In the genomic region with DNA sequence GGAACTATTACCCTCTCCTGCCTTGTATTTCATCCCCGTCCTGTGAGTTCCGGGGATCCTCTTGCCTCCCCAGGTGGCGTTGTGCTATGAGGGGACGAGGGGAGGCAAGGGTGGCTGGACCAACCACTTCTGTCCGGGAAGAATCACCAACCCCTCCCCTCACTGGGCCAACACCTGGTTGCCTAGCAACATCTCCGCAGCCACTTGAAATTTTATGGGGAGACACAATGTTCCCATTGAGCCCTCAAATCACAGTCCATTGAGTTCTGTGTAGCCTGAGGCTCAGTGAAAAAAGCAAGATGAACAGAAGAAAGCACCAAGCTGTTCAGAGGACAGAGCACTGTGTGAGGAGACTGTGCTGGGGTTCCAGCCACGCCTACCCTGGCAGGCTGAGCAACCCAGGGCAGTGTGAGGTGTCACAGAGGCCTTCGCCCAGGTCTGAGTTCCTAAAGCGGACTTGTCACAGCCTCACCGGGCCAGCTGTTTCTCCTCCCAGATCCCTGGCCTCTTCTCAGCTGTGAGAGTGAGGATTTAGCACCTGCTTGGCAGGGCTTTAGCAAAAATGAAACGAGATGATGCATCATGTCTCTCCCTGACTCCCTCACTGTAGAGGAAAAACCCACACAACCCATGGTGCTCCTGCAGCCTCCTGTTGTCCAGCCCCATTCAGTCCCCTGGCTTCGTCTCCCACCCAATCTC, we compare ENCODE assay signal across 21 cellular contexts.
A peak's percentile ranks its signal among the peaks of the same experiment; 100 is the strongest.
DNase-seq lines count a peak whose midpoint lies in the region; ATAC-seq, FAIRE-seq and TF ChIP-seq lines count a peak whose summit lies in the region.
"Had no signal": no experiment of that assay in that cellular context is flagged by ENCODE, and none has a peak within 500 bp of the region (broad histone marks: within the 10 kb centered on the region; RNA-seq: fewer than 3 reads in every experiment).

No MANE protein-coding gene starts in this region.

- H3K27me3 ChIP-seq in H7 (ENCODE audit: control insufficient read depth, insufficient read depth, low read length) (no peaks in the 10 kb centered on the region), H1 (replicated peaks in 1 of 4; ENCODE audit: control insufficient read depth in 3 of 4, extremely low read depth in 1 of 4, insufficient read depth in 3 of 4, low read length in 3 of 4) (no peaks in the 10 kb centered on the region), gastrocnemius medialis (no peaks in the 10 kb centered on the region), colonic mucosa (no peaks in the 10 kb centered on the region)

- H3K36me3 ChIP-seq in H7 (replicated peaks; ENCODE audit: control insufficient read depth, insufficient read depth, low read length) = no peaks in the 10 kb centered on the region
- H3K36me3 ChIP-seq in H1 (ENCODE audit: control insufficient read depth in 2 of 4, insufficient read depth in 4 of 4, low read length in 3 of 4) = no peaks in the 10 kb centered on the region
- H3K36me3 ChIP-seq in gastrocnemius medialis = no peaks in the 10 kb centered on the region
- H3K36me3 ChIP-seq in colonic mucosa = no peaks in the 10 kb centered on the region

- intact Hi-C loops in gastrocnemius medialis (cut with DNase I; ENCODE audit: low total_unique reads) = no loop called here
- intact Hi-C loops in colonic mucosa (cut with DNase I) = no loop called here

- no peak overlapping the region for H2AFZ ChIP-seq in H1 (ENCODE audit: low read length)

- POLR2A ChIA-PET in H1 (lab: Charles Lee; ENCODE audit: partially characterized antibody) = no interaction called here

- H4K20me1 ChIP-seq in H1 (replicated peaks in 1 of 2; ENCODE audit: control insufficient read depth in 1 of 2, insufficient read depth in 2 of 2, low read length in 2 of 2) = no peaks in the 10 kb centered on the region

- no peaks in the 10 kb centered on the region for H3K23me2 ChIP-seq in H1 (ENCODE audit: low read depth, low read length)

- WGBS in H1 (ENCODE audit: extremely low coverage in 1 of 2, insufficient coverage in 1 of 2, insufficient read length in 1 of 2, insufficient replicate concordance in 2 of 2, low coverage in 1 of 2, low lambda C conversion rate in 2 of 2, missing lambda C conversion rate in 1 of 2), 2 experiments = 80% methylated on average over 12 of the region's 12 CpGs; no CpG with 5 or more reads in 1 of the 2 experiments

- H2BK12ac ChIP-seq in H1 (ENCODE audit: low read depth, low read length) = no peak overlapping the region

- CTCF ChIA-PET in H1 (lab: Charles Lee; ENCODE audit: partially characterized antibody) = no interaction called here

- DNase-seq in DMS79 (lab: John Stamatoyannopoulos, UW) = peak; percentile 32
- DNase-seq in H7 = peak; percentile 47
- no peak for DNase-seq in H1 (ENCODE audit: low read depth in 1 of 2, low spot score in 2 of 2)
- peak; percentile 57 to 70 for DNase-seq in gastrocnemius medialis
- no peak for DNase-seq in inferior parietal cortex (ENCODE audit: extremely low spot score)
- no peak for DNase-seq in amygdala (lab: John Stamatoyannopoulos, UW)
- no peak for DNase-seq in colonic mucosa
- DNase-seq: ACHN; DMS 273 treated with DMSO at 0.1 percent for 48 hours; EL; GOT3; NCI-H1105; NCI-H2171 treated with DMSO at 0.1 percent for 48 hours; NCI-H446; NCI-H526 treated with DMSO at 0.1 percent for 48 hours; NK-92 treated with Interleukin-12 subunit alpha and Interleukin-12 subunit beta, amount 100 ng/mL, for 24 hours; SW 1271 had no signal

- H4K5ac ChIP-seq in H1 (ENCODE audit: insufficient read length, low read depth, low read length) = no peak overlapping the region

- no peak overlapping the region for H3K9ac ChIP-seq in H1 (replicated peaks in 1 of 4; ENCODE audit: extremely low read depth in 1 of 4, low read depth in 3 of 4, low read length in 3 of 4)
- no peak overlapping the region for H3K9ac ChIP-seq in colonic mucosa (ENCODE audit: low read depth in 2 of 2, low read length in 2 of 2)

- H3K4ac ChIP-seq in H1 (replicated peaks; ENCODE audit: insufficient read length, low read depth, low read length) = no peak overlapping the region

- no peak overlapping the region for H4K8ac ChIP-seq in H1 (ENCODE audit: extremely low read depth, insufficient read depth, low read length)

- TF ChIP-seq CTCF in H1 (IDR thresholded peaks at IDR 0.05; ENCODE audit: control extremely low read depth in 1 of 3, insufficient read depth in 1 of 3, low read depth in 1 of 3, low read length in 3 of 3) (no peak), gastrocnemius medialis (IDR thresholded peaks at IDR 0.05 in 4 of 5, conservative IDR thresholded peaks at IDR 0.05 in 1 of 5) (no peak), colonic mucosa (IDR thresholded peaks at IDR 0.05) (no peak)

- H4K91ac ChIP-seq in H1 (replicated peaks; ENCODE audit: insufficient read length, low read length) = no peak overlapping the region

- no peak for TF ChIP-seq EP300 in H1 (IDR thresholded peaks at IDR 0.05; ENCODE audit: borderline replicate concordance in 1 of 2, low read depth in 2 of 2, low read length in 2 of 2)

- H3K4me2 ChIP-seq in H1 (ENCODE audit: insufficient read depth in 1 of 2, low read depth in 2 of 2, low read length in 2 of 2) = no peak overlapping the region

- H3K4me1 ChIP-seq in H1 (replicated peaks in 1 of 4; ENCODE audit: control insufficient read depth in 3 of 4, insufficient read depth in 4 of 4, low read length in 3 of 4) (no peaks in the 10 kb centered on the region), gastrocnemius medialis (peaks cover 25 to 46% of the 10 kb centered on the region in 2 donors), colonic mucosa (no peaks in the 10 kb centered on the region)

- no peak overlapping the region for H2BK20ac ChIP-seq in H1 (ENCODE audit: low read length)

- no peak overlapping the region for H2BK5ac ChIP-seq in H1 (ENCODE audit: low read depth, low read length)

- H2BK15ac ChIP-seq in H1 (ENCODE audit: low read length) = 0 out of 2 replicates have a peak overlapping the region, but pooled peaks have one; percentile 25

- TF ChIP-seq POLR2A in H1 (IDR thresholded peaks at IDR 0.05; ENCODE audit: control extremely low read depth in 1 of 2, low read depth in 2 of 2, low read length in 2 of 2) (no peak), gastrocnemius medialis (IDR thresholded peaks at IDR 0.05) (no peak)

- TF ChIP-seq RAD21 in H1 (IDR thresholded peaks at IDR 0.05 in 1 of 2, conservative IDR thresholded peaks at IDR 0.05 in 1 of 2; ENCODE audit: low read depth in 2 of 2, low read length in 2 of 2) = no peak

- ATAC-seq in gastrocnemius medialis = peak; percentile 65 to 80
- ATAC-seq: GM12878, Right ventricle myocardium inferior had no signal

- no peak overlapping the region for H3K23ac ChIP-seq in H1 (ENCODE audit: insufficient read length)

- H2BK120ac ChIP-seq in H1 (replicated peaks; ENCODE audit: low read depth, low read length) = no peak overlapping the region

- H3K79me1 ChIP-seq in H1 (ENCODE audit: low read depth, low read length) = no peaks in the 10 kb centered on the region

- H3K9me3 ChIP-seq in H1 (ENCODE audit: insufficient read depth in 2 of 2, low read depth in 1 of 2, low read length in 1 of 2) = no peaks in the 10 kb centered on the region
- no peaks in the 10 kb centered on the region for H3K9me3 ChIP-seq in gastrocnemius medialis
- H3K9me3 ChIP-seq in colonic mucosa = no peaks in the 10 kb centered on the region

- H3K79me2 ChIP-seq in H1 (ENCODE audit: control insufficient read depth in 1 of 2, insufficient read depth in 2 of 2, low read length in 2 of 2) = no peaks in the 10 kb centered on the region

- H3K27ac ChIP-seq in H1 (ENCODE audit: low read depth, low read length) (no peak overlapping the region), gastrocnemius medialis (peak overlapping the region; percentile 62 to 78 (median 66)), colonic mucosa (no peak overlapping the region)

- no peak overlapping the region for H3K56ac ChIP-seq in H1 (replicated peaks; ENCODE audit: insufficient read length, low read depth, low read length)

- in situ Hi-C loops in gastrocnemius medialis (cut with MboI; ENCODE audit: low sequenced_read_pairs in 4 of 4) = no loop called here

- H3K18ac ChIP-seq in H1 (ENCODE audit: extremely low read depth, low read length) = no peak overlapping the region

- no peak overlapping the region for H3K14ac ChIP-seq in H1 (ENCODE audit: insufficient read length)

- no peak overlapping the region for H2AK5ac ChIP-seq in H1 (ENCODE audit: low read depth, low read length)

- H3K4me3 ChIP-seq in H7 (ENCODE audit: insufficient read depth, low read depth, low read length) (no peak overlapping the region), H1 (ENCODE audit: extremely low read depth in 1 of 4, insufficient read depth in 2 of 4, low read depth in 3 of 4, low read length in 4 of 4) (no peak overlapping the region), gastrocnemius medialis (no peak overlapping the region), colonic mucosa (no peak overlapping the region)
- H3K4me3 ChIP-seq: GM12878 had no signal

- no peak for FAIRE-seq in H1 (lab: Jason Lieb, UNC)
- FAIRE-seq: GM12878, GM19239, RCC 7860 had no signal

TF ChIP-seq in H1, 55 proteins besides CTCF, POLR2A, EP300 and RAD21 (continues in another document):
- no peak for TF ChIP-seq EZH2 (IDR thresholded peaks at IDR 0.05; ENCODE audit: low read depth, low read length, severe bottlenecking)
- TF ChIP-seq POLR2AphosphoS5 (IDR thresholded peaks at IDR 0.05; ENCODE audit: low read depth, low read length) = no peak
- TF ChIP-seq CTBP2 (IDR thresholded peaks at IDR 0.05; ENCODE audit: borderline replicate concordance, insufficient read depth, insufficient read length, low read length) = no peak
- TF ChIP-seq ZNF274 (IDR thresholded peaks at IDR 0.05; ENCODE audit: borderline replicate concordance, extremely low read depth, low read length) = no peak
- TF ChIP-seq, protein P1, sequence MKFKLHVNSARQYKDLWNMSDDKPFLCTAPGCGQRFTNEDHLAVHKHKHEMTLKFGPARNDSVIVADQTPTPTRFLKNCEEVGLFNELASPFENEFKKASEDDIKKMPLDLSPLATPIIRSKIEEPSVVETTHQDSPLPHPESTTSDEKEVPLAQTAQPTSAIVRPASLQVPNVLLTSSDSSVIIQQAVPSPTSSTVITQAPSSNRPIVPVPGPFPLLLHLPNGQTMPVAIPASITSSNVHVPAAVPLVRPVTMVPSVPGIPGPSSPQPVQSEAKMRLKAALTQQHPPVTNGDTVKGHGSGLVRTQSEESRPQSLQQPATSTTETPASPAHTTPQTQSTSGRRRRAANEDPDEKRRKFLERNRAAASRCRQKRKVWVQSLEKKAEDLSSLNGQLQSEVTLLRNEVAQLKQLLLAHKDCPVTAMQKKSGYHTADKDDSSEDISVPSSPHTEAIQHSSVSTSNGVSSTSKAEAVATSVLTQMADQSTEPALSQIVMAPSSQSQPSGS (IDR thresholded peaks at IDR 0.05; ENCODE audit: low read length) = no peak
- TF ChIP-seq SP2 (IDR thresholded peaks at IDR 0.05; ENCODE audit: low read length) = no peak
- TF ChIP-seq RFX5 (IDR thresholded peaks at IDR 0.05; ENCODE audit: borderline replicate concordance, low read depth, low read length) = no peak
- TF ChIP-seq PHF8 (conservative IDR thresholded peaks at IDR 0.05; ENCODE audit: low read depth, low read length) = no peak
- TF ChIP-seq SUZ12 (IDR thresholded peaks at IDR 0.05; ENCODE audit: low read length) = no peak

Comparison
In these comparisons a context has a peak if more than half of its experiments do, and no peak if none do; other contexts are left out.
1. DNase-seq: peak in DMS79 (single experiment), H7 (single experiment) and gastrocnemius medialis (2 of 2); none in H1 (0 of 2), inferior parietal cortex (single experiment), amygdala (0 of 56) and colonic mucosa (single experiment).
2. H3K27ac ChIP-seq: peak in gastrocnemius medialis (4 of 4); none in H1 (single experiment) and colonic mucosa (single experiment).